ENCODE assay signal across 9 cellular contexts in the genomic region with DNA sequence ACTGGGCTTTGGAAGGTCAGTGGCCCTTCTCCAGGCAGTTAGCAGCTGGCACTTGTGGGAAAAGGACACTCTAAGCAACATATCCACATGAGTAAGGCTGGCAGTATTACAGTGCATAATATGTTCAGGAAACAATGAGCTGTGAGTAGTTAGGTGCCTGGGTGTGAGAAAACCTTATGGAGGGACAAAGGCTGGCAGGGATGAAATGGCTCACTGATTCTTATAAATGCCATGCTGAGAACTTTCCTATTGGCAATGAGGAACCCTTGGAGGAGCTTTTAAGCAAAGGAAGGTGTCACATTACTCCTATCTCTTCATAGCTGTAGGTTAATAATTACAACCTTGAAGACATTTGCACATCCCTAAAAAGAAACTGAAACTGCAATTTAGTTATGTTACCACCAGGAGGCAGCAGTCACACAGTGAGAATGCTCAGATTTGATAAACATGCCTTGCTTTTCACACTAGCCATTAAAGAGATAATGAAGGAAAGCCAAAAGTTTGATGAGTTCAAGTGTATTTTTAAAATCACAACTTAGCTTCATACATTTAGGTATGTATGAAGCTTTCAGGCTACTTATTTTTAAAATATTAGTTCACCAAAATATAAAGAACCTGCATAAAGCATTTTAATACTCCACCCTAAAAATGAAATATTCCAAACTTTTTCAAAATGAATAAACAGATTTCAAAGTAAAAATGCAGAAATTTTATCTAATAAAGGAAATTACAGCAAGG.
A peak's percentile ranks its signal among the peaks of the same experiment; 100 is the strongest.
DNase-seq lines count a peak whose midpoint lies in the region; ATAC-seq and TF ChIP-seq lines count a peak whose summit lies in the region.
"Had no signal": no experiment of that assay in that cellular context is flagged by ENCODE, and none has a peak within 500 bp of the region (broad histone marks: within the 10 kb centered on the region; RNA-seq: fewer than 3 reads in every experiment).

No MANE protein-coding gene starts in this region.

- H3K27me3 ChIP-seq in MM.1S (replicated peaks; ENCODE audit: insufficient read depth, low read length), result no peaks in the 10 kb centered on the region
- H3K27me3 ChIP-seq in neutrophil, result no peaks in the 10 kb centered on the region

- H2AFZ ChIP-seq in MM.1S (ENCODE audit: low read length), result peak overlapping the region; percentile 64

- no peaks in the 10 kb centered on the region for H3K9me2 ChIP-seq in MM.1S (replicated peaks; ENCODE audit: insufficient read depth, low read length)

- no peaks in the 10 kb centered on the region for H3K79me2 ChIP-seq in MM.1S (ENCODE audit: low read length)

- H3K4me3 Mint-ChIP-seq in activated T-helper 1 cell treated with anti-CD3 and anti-CD28 coated beads, Interleukin-12 subunit alpha, Interleukin-12 subunit beta, Interleukin-2, Interleukin-4 antibody, amounts not matched to agents 30 ng/mL and 10 ng/mL and 1 ng/mL, durations not matched to agents 14 hours and 24 hours and 36 hours, result no peak overlapping the region
- H3K4me3 Mint-ChIP-seq: CD8-positive, alpha-beta memory T cell had no signal

- no peak overlapping the region for H3K9ac ChIP-seq in MM.1S (ENCODE audit: low read length)

- TF ChIP-seq CTCF in MM.1S (IDR thresholded peaks at IDR 0.05; ENCODE audit: low read length) (peak; percentile 97), neutrophil (IDR thresholded peaks at IDR 0.05) (peak; percentile 71)

- intact Hi-C loops in activated T-helper 1 cell treated with anti-CD3 and anti-CD28 coated beads, Interleukin-12 subunit alpha, Interleukin-12 subunit beta, Interleukin-2, Interleukin-4 antibody, amounts not matched to agents 30 ng/mL and 10 ng/mL and 1 ng/mL, durations not matched to agents 14 hours and 24 hours and 36 hours (cut with micrococcal nuclease), result loop anchor here (1.0 to 2.0 kb wide), 4 partner anchors 297 to 610 kb away; a partner anchor contains a TSS

- no peaks in the 10 kb centered on the region for H4K20me1 ChIP-seq in MM.1S (ENCODE audit: insufficient read depth, low read length)

- peak; percentile 24 to 27 for DNase-seq in NCI-H2081 (lab: John Stamatoyannopoulos, UW)
- DNase-seq in NCI-H2081 treated with DMSO at 0.1 percent for 48 hours (lab: John Stamatoyannopoulos, UW), result no peak
- DNase-seq in MM.1S, result peak; percentile 79
- DNase-seq in central memory CD4-positive, alpha-beta T cell, result peak; percentile 30
- DNase-seq in activated T-helper 1 cell treated with anti-CD3 and anti-CD28 coated beads, Interleukin-12 subunit alpha, Interleukin-12 subunit beta, Interleukin-2, Interleukin-4 antibody, amounts not matched to agents 30 ng/mL and 10 ng/mL and 1 ng/mL, durations not matched to agents 14 hours and 24 hours and 36 hours (ENCODE audit: low spot score), result no peak
- DNase-seq in hippocampal formation (lab: John Stamatoyannopoulos, UW), result no peak

- no peaks in the 10 kb centered on the region for H3K27me3 Mint-ChIP-seq in activated T-helper 1 cell treated with anti-CD3 and anti-CD28 coated beads, Interleukin-12 subunit alpha, Interleukin-12 subunit beta, Interleukin-2, Interleukin-4 antibody, amounts not matched to agents 30 ng/mL and 10 ng/mL and 1 ng/mL, durations not matched to agents 14 hours and 24 hours and 36 hours (ENCODE audit: insufficient read depth)
- H3K27me3 Mint-ChIP-seq: CD8-positive, alpha-beta memory T cell had no signal

- H3K27ac ChIP-seq in MM.1S (ENCODE audit: low read length) (no peak overlapping the region), neutrophil (no peak overlapping the region)

- peaks cover 7% of the 10 kb centered on the region for H3K9me3 Mint-ChIP-seq in activated T-helper 1 cell treated with anti-CD3 and anti-CD28 coated beads, Interleukin-12 subunit alpha, Interleukin-12 subunit beta, Interleukin-2, Interleukin-4 antibody, amounts not matched to agents 30 ng/mL and 10 ng/mL and 1 ng/mL, durations not matched to agents 14 hours and 24 hours and 36 hours

- H3K9me3 ChIP-seq in MM.1S (replicated peaks; ENCODE audit: insufficient read depth, low read length) (no peaks in the 10 kb centered on the region), neutrophil (no peaks in the 10 kb centered on the region)

- H3K4me2 ChIP-seq in MM.1S (ENCODE audit: low read depth, low read length), result peak overlapping the region; percentile 20

- no peaks in the 10 kb centered on the region for H3K36me3 ChIP-seq in MM.1S (replicated peaks; ENCODE audit: insufficient read depth, low read length)
- no peaks in the 10 kb centered on the region for H3K36me3 ChIP-seq in neutrophil

- H3K4me1 ChIP-seq in MM.1S (ENCODE audit: low read length), result 0 out of 2 replicates have a peak, but pooled peaks cover 5% of the 10 kb centered on the region
- H3K4me1 ChIP-seq in neutrophil (ENCODE audit: control insufficient read depth in 1 of 2, insufficient read depth in 1 of 2, low read depth in 1 of 2, low read length in 1 of 2), result no peaks in the 10 kb centered on the region

- H3K4me1 Mint-ChIP-seq in activated T-helper 1 cell treated with anti-CD3 and anti-CD28 coated beads, Interleukin-12 subunit alpha, Interleukin-12 subunit beta, Interleukin-2, Interleukin-4 antibody, amounts not matched to agents 30 ng/mL and 10 ng/mL and 1 ng/mL, durations not matched to agents 14 hours and 24 hours and 36 hours (ENCODE audit: low read depth), result peaks cover 20% of the 10 kb centered on the region

- H3F3A ChIP-seq in MM.1S (ENCODE audit: insufficient read depth, low read length), result no peaks in the 10 kb centered on the region

- H3K36me3 Mint-ChIP-seq in activated T-helper 1 cell treated with anti-CD3 and anti-CD28 coated beads, Interleukin-12 subunit alpha, Interleukin-12 subunit beta, Interleukin-2, Interleukin-4 antibody, amounts not matched to agents 30 ng/mL and 10 ng/mL and 1 ng/mL, durations not matched to agents 14 hours and 24 hours and 36 hours (ENCODE audit: low read depth), result peaks cover 57% of the 10 kb centered on the region

- H3K4me3 ChIP-seq in MM.1S (ENCODE audit: low read length) (no peak overlapping the region), neutrophil (ENCODE audit: low read depth in 1 of 2, low read length in 1 of 2) (no peak overlapping the region)

- H3K27ac Mint-ChIP-seq in activated T-helper 1 cell treated with anti-CD3 and anti-CD28 coated beads, Interleukin-12 subunit alpha, Interleukin-12 subunit beta, Interleukin-2, Interleukin-4 antibody, amounts not matched to agents 30 ng/mL and 10 ng/mL and 1 ng/mL, durations not matched to agents 14 hours and 24 hours and 36 hours, result no peak overlapping the region

- ATAC-seq in GM19035 (IDR thresholded peaks at IDR 0.05; ENCODE audit: unreplicated experiment), result no peak

Comparison
In these comparisons a context has a peak if more than half of its experiments do, and no peak if none do; other contexts are left out.
1. DNase-seq: peak in NCI-H2081 (2 of 2), MM.1S (single experiment) and central memory CD4-positive, alpha-beta T cell (single experiment); none in NCI-H2081 treated with DMSO at 0.1 percent for 48 hours (single experiment), activated T-helper 1 cell treated with anti-CD3 and anti-CD28 coated beads, Interleukin-12 subunit alpha, Interleukin-12 subunit beta, Interleukin-2, Interleukin-4 antibody, amounts not matched to agents 30 ng/mL and 10 ng/mL and 1 ng/mL, durations not matched to agents 14 hours and 24 hours and 36 hours (single experiment) and hippocampal formation (0 of 2).